In genomic region chr9:34989056-34989945, GRCh38 we compare ENCODE assay signal across 1 cellular context.
TF ChIP-seq lines count a peak whose summit lies in the region.

Gene DNAJB5 (plus strand): TSS chr9:34989745. CDS start chr9:34990631, 886 bp downstream.

TF ChIP-seq in GM12878, 131 proteins besides CTCF, POLR2A, EP300 and RAD21 (continued from another document and continues in another):
- peak; percentile 4; the same call in 1 of the 2 replicates for TF ChIP-seq MAX (IDR thresholded peaks at IDR 0.05; ENCODE audit: low read depth, low read length)
- TF ChIP-seq USF1 (IDR thresholded peaks at IDR 0.05; ENCODE audit: borderline replicate concordance, extremely low read length, insufficient read depth, low read depth, low read length) = peak; percentile 43
- TF ChIP-seq ZBED1 (IDR thresholded peaks at IDR 0.05; ENCODE audit: borderline replicate concordance) = no peak
- no peak for TF ChIP-seq ZSCAN29 (IDR thresholded peaks at IDR 0.05)
- no peak for TF ChIP-seq ZBTB11 (CRISPR knock-in tag; IDR thresholded peaks at IDR 0.05)
- TF ChIP-seq HCFC1 (IDR thresholded peaks at IDR 0.05; ENCODE audit: low read length) = peak; percentile 81
- TF ChIP-seq ATF7 (IDR thresholded peaks at IDR 0.05; ENCODE audit: low read depth) = peak; percentile 30; the same call in 1 of the 2 replicates
- TF ChIP-seq RBBP5 (conservative IDR thresholded peaks at IDR 0.05) = no peak
- no peak for TF ChIP-seq ZZZ3 (IDR thresholded peaks at IDR 0.05; ENCODE audit: control insufficient read depth, insufficient read length, low read depth)
- no peak for TF ChIP-seq TCF12 (IDR thresholded peaks at IDR 0.05; ENCODE audit: low read depth, low read length)
- no peak for TF ChIP-seq RELA (IDR thresholded peaks at IDR 0.05; ENCODE audit: borderline replicate concordance, partially characterized antibody)
- TF ChIP-seq ESRRA (IDR thresholded peaks at IDR 0.05; ENCODE audit: low read length) = no peak
- no peak for TF ChIP-seq RELB (IDR thresholded peaks at IDR 0.05; ENCODE audit: low read depth)
- peak; percentile 98 for TF ChIP-seq IRF3 (IDR thresholded peaks at IDR 0.05)
- peak; percentile 75; the same call in 1 of the 2 replicates for TF ChIP-seq HSF1 (IDR thresholded peaks at IDR 0.05; ENCODE audit: low read depth, low read length)
- TF ChIP-seq BMI1 (IDR thresholded peaks at IDR 0.05; ENCODE audit: borderline replicate concordance) = no peak
- peak; percentile 44; the same call in 1 of the 2 replicates for TF ChIP-seq RAD51 (IDR thresholded peaks at IDR 0.05)
- TF ChIP-seq SMAD1 (IDR thresholded peaks at IDR 0.05; ENCODE audit: low read depth, partially characterized antibody) = peak; percentile 49
- TF ChIP-seq CREB1 (IDR thresholded peaks at IDR 0.05; ENCODE audit: low read depth) = no peak
- TF ChIP-seq IKZF2 (IDR thresholded peaks at IDR 0.05) = peak in 1 of 2 experiments; percentile 14; a peak in 1 of 4 replicates
- TF ChIP-seq MEF2A (IDR thresholded peaks at IDR 0.05; ENCODE audit: insufficient read depth, low read depth, low read length) = no peak
- peak; percentile 74 for TF ChIP-seq POLR2AphosphoS5 (IDR thresholded peaks at IDR 0.05; ENCODE audit: low read length)
- peak; percentile 84 for TF ChIP-seq NR2C1 (IDR thresholded peaks at IDR 0.05)
- peak; percentile 36 for TF ChIP-seq MYC (IDR thresholded peaks at IDR 0.05; ENCODE audit: insufficient read depth, insufficient read length, insufficient replicate concordance, low read length, severe bottlenecking)
- TF ChIP-seq SPI1 (IDR thresholded peaks at IDR 0.05; ENCODE audit: borderline replicate concordance, insufficient read depth, low read depth, low read length) = no peak
- peak; percentile 67; the same call in 1 of the 2 replicates for TF ChIP-seq BACH1 (IDR thresholded peaks at IDR 0.05; ENCODE audit: borderline replicate concordance)
- TF ChIP-seq E4F1 (IDR thresholded peaks at IDR 0.05; ENCODE audit: borderline replicate concordance, partially characterized antibody) = peak; percentile 47
- TF ChIP-seq CEBPZ (IDR thresholded peaks at IDR 0.05; ENCODE audit: low read depth, low read length) = peak; percentile 89
- TF ChIP-seq EGR1 (IDR thresholded peaks at IDR 0.05; ENCODE audit: borderline replicate concordance in 1 of 2, low read depth in 2 of 2, low read length in 2 of 2) = peak in 1 of 2 experiments; percentile 66; a peak in 2 of 3 replicates
- no peak for TF ChIP-seq ATF2 (IDR thresholded peaks at IDR 0.05; ENCODE audit: low read length)
- TF ChIP-seq NR2C2 (IDR thresholded peaks at IDR 0.05; ENCODE audit: borderline replicate concordance, control insufficient read depth, insufficient read length, low read depth) = no peak
- peak; percentile 96 for TF ChIP-seq CHD2 (IDR thresholded peaks at IDR 0.05; ENCODE audit: borderline replicate concordance, low read depth, low read length)
- TF ChIP-seq POLR2AphosphoS2 (IDR thresholded peaks at IDR 0.05; ENCODE audit: low read depth, low read length) = no peak
- peak; percentile 98 for TF ChIP-seq SP1 (IDR thresholded peaks at IDR 0.05; ENCODE audit: low read depth, low read length)
- no peak for TF ChIP-seq MYB (IDR thresholded peaks at IDR 0.05; ENCODE audit: borderline replicate concordance, low read depth, low read length)
- TF ChIP-seq USF2 (IDR thresholded peaks at IDR 0.05; ENCODE audit: borderline replicate concordance, low read depth, low read length) = no peak
- TF ChIP-seq YY1 (IDR thresholded peaks at IDR 0.05; ENCODE audit: low read depth, low read length) = no peak; the same call in 1 of the 2 replicates
- peak; percentile 52; the same call in 1 of the 2 replicates for TF ChIP-seq RFX5 (IDR thresholded peaks at IDR 0.05; ENCODE audit: low read depth, low read length)
- TF ChIP-seq ZNF207 (IDR thresholded peaks at IDR 0.05; ENCODE audit: borderline replicate concordance) = 0 out of 2 replicates have a peak, but pooled peaks have one; percentile 66
- TF ChIP-seq PML (IDR thresholded peaks at IDR 0.05; ENCODE audit: low read length) = no peak
- peak; percentile 74 for TF ChIP-seq FOS (IDR thresholded peaks at IDR 0.05; ENCODE audit: borderline replicate concordance, extremely low read depth, insufficient read length)
- no peak for TF ChIP-seq MXI1 (IDR thresholded peaks at IDR 0.05; ENCODE audit: low read depth, low read length)
- peak; percentile 38; the same call in 1 of the 2 replicates for TF ChIP-seq NRF1 (conservative IDR thresholded peaks at IDR 0.05; ENCODE audit: low read depth, low read length)
- no peak for TF ChIP-seq CHD1 (IDR thresholded peaks at IDR 0.05; ENCODE audit: low read depth, low read length)
- TF ChIP-seq EZH2 (IDR thresholded peaks at IDR 0.05; ENCODE audit: borderline replicate concordance, control insufficient read depth, low read depth, low read length) = no peak
- TF ChIP-seq KLF5 (IDR thresholded peaks at IDR 0.05; ENCODE audit: partially characterized antibody) = peak; percentile 68
- no peak for TF ChIP-seq JUNB (IDR thresholded peaks at IDR 0.05)
- peak; percentile 100 for TF ChIP-seq DPF2 (IDR thresholded peaks at IDR 0.05)
- 0 out of 2 replicates have a peak, but pooled peaks have one; percentile 15 for TF ChIP-seq TAF1 (IDR thresholded peaks at IDR 0.05; ENCODE audit: borderline replicate concordance, low read depth, low read length)
